Comparison of ENCODE assay signal across 8 cellular contexts in genomic region chr17:7560172-7561027, GRCh38. TPM values are rescaled to one million over a fixed set of nuclear protein-coding genes. Genes with fewer than 3 reads are reported as not detected.
DNase-seq lines count a peak whose midpoint lies in the region; TF ChIP-seq lines count a peak whose summit lies in the region.

No MANE protein-coding gene starts in this region.

- no peaks in the 10 kb centered on the region for H3K27me3 ChIP-seq in CD4-positive, alpha-beta memory T cell (ENCODE audit: insufficient read depth, low read length)
- no peaks in the 10 kb centered on the region for H3K27me3 ChIP-seq in WERI-Rb-1 (ENCODE audit: insufficient read depth, low read depth, severe bottlenecking)
- H3K27me3 ChIP-seq in mesenchymal stem cell (ENCODE audit: control insufficient read depth in 1 of 2, insufficient read depth in 1 of 2, low read length in 2 of 2): no peaks in the 10 kb centered on the region
- no peaks in the 10 kb centered on the region for H3K27me3 ChIP-seq in subcutaneous abdominal adipose tissue (ENCODE audit: control insufficient read depth in 5 of 5, insufficient read depth in 4 of 5, low read length in 5 of 5)

- intact Hi-C loops in CD4-positive, alpha-beta memory T cell (cut with micrococcal nuclease): loop anchor here (1.0 kb wide), 11 partner anchors 12 to 280 kb away; partner anchors contain the start of genes MPDU1 and WRAP53

- DNase-seq in CD4-positive, alpha-beta memory T cell: peak in 2 of 5 donors; percentile 36 to 75
- peak; percentile 66 for DNase-seq in Jurkat, Clone E6-1 (ENCODE audit: low read depth, low spot score)
- peak; percentile 82 for DNase-seq in WERI-Rb-1
- peak; percentile 35 for DNase-seq in effector CD4-positive, alpha-beta T cell
- DNase-seq in mesenchymal stem cell: peak; percentile 72
- no peak for DNase-seq in cortex of kidney (lab: John Stamatoyannopoulos, UW)
- no peak for DNase-seq in occipital lobe (lab: John Stamatoyannopoulos, UW)

- H2BK5ac ChIP-seq in mesenchymal stem cell (ENCODE audit: low read depth, low read length, poor library complexity, severe bottlenecking): no peak overlapping the region

- peak overlapping the region; percentile 96 for H3K27ac ChIP-seq in CD4-positive, alpha-beta memory T cell (ENCODE audit: low read depth, low read length)
- H3K27ac ChIP-seq in WERI-Rb-1 (peak overlapping the region; percentile 48), mesenchymal stem cell (ENCODE audit: low read length, poor library complexity, severe bottlenecking) (peak overlapping the region; percentile 30), subcutaneous abdominal adipose tissue (ENCODE audit: low read depth, low read length) (peak overlapping the region; percentile 97)

- H3K18ac ChIP-seq in mesenchymal stem cell (ENCODE audit: low read depth in 1 of 2, low read length in 2 of 2): peak overlapping the region in 1 of 2 experiments; percentile 54

- CTCF ChIA-PET in CD4-positive, alpha-beta memory T cell (lab: Charles Lee; ENCODE audit: partially characterized antibody): interaction anchor here (0.7 to 4.9 kb wide), 54 partner anchors 8 to 514 kb away, joined by 3 to 173 read pairs (median 5); partner anchors contain the start of genes ACAP1, CD68, PLSCR3 and SLC2A4

- peak overlapping the region; percentile 82 for H3K4me2 ChIP-seq in mesenchymal stem cell (ENCODE audit: low read length, poor library complexity, severe bottlenecking)

- peaks cover 38% of the 10 kb centered on the region for H3K4me1 ChIP-seq in CD4-positive, alpha-beta memory T cell (ENCODE audit: insufficient read depth, low read length)
- H3K4me1 ChIP-seq in mesenchymal stem cell (ENCODE audit: control insufficient read depth, insufficient read depth, low read depth, low read length): peaks cover 26% of the 10 kb centered on the region
- peaks cover 11 to 77% (median 68%) of the 10 kb centered on the region in 5 donors for H3K4me1 ChIP-seq in subcutaneous abdominal adipose tissue (ENCODE audit: control insufficient read depth in 5 of 5, insufficient read depth in 5 of 5, low read length in 5 of 5)

- H3K9me3 Mint-ChIP-seq in CD4-positive, alpha-beta memory T cell: no peaks in the 10 kb centered on the region

- H3K4me3 Mint-ChIP-seq in CD4-positive, alpha-beta memory T cell: peak overlapping the region; percentile 89 to 98 (median 94)

- 18% methylated on average over 17 of the region's 22 CpGs for WGBS in mesenchymal stem cell

- H3K4ac ChIP-seq in mesenchymal stem cell (ENCODE audit: low read depth in 1 of 2, low read length in 2 of 2): peak overlapping the region in 1 of 2 experiments; percentile 30

- H2AFZ ChIP-seq in mesenchymal stem cell (ENCODE audit: low read depth, low read length): no peak overlapping the region

- H3K9ac ChIP-seq in mesenchymal stem cell (ENCODE audit: low read length) (peak overlapping the region; percentile 85), subcutaneous abdominal adipose tissue (ENCODE audit: low read length in 5 of 5) (peak overlapping the region in 4 of 5 donors; percentile 17 to 96 (median 76))

- H3K4me1 Mint-ChIP-seq in CD4-positive, alpha-beta memory T cell: peaks cover 28 to 41% (median 34%) of the 10 kb centered on the region in 4 donors

- POLR2A ChIA-PET in CD4-positive, alpha-beta memory T cell (lab: Charles Lee; ENCODE audit: partially characterized antibody): interaction anchor here (0.6 to 7.8 kb wide), 25 partner anchors 8 to 355 kb away, joined by 3 to 72 read pairs (median 9); partner anchors contain the start of genes ACAP1, DVL2, MPDU1 and POLR2A

- peak overlapping the region; percentile 95 to 99 (median 97) for H3K27ac Mint-ChIP-seq in CD4-positive, alpha-beta memory T cell

- H3K9me3 ChIP-seq in CD4-positive, alpha-beta memory T cell (ENCODE audit: control insufficient read depth in 1 of 2, low read length in 2 of 2): no peaks in the 10 kb centered on the region
- no peaks in the 10 kb centered on the region for H3K9me3 ChIP-seq in WERI-Rb-1 (ENCODE audit: severe bottlenecking)
- no peaks in the 10 kb centered on the region for H3K9me3 ChIP-seq in mesenchymal stem cell (ENCODE audit: control insufficient read depth, low read length)
- no peaks in the 10 kb centered on the region for H3K9me3 ChIP-seq in subcutaneous abdominal adipose tissue (ENCODE audit: control insufficient read depth in 5 of 5, low read length in 5 of 5)

- H3K36me3 Mint-ChIP-seq in CD4-positive, alpha-beta memory T cell: peaks cover 17 to 33% of the 10 kb centered on the region in 2 donors

- no peaks in the 10 kb centered on the region for H3K27me3 Mint-ChIP-seq in CD4-positive, alpha-beta memory T cell

- H4K91ac ChIP-seq in mesenchymal stem cell (ENCODE audit: low read length): no peak overlapping the region

- no peak overlapping the region for H3K4me3 ChIP-seq in CD4-positive, alpha-beta memory T cell (ENCODE audit: low read length in 2 of 2)
- H3K4me3 ChIP-seq in Jurkat, Clone E6-1 (ENCODE audit: low read length): peak overlapping the region; percentile 70
- H3K4me3 ChIP-seq in WERI-Rb-1 (ENCODE audit: low read depth, low read length): peak overlapping the region; percentile 65
- peak overlapping the region in 1 of 2 experiments; percentile 96 for H3K4me3 ChIP-seq in mesenchymal stem cell (ENCODE audit: insufficient read depth in 1 of 2, low read depth in 1 of 2, low read length in 2 of 2)
- H3K4me3 ChIP-seq in subcutaneous abdominal adipose tissue (ENCODE audit: low read depth in 1 of 5, low read length in 5 of 5): peak overlapping the region; percentile 61 to 79 (median 75)

- H3K14ac ChIP-seq in mesenchymal stem cell (ENCODE audit: low read length in 2 of 2): no peak overlapping the region

- H4K8ac ChIP-seq in mesenchymal stem cell (ENCODE audit: low read length): peak overlapping the region; percentile 56

- H3K36me3 ChIP-seq in CD4-positive, alpha-beta memory T cell (ENCODE audit: insufficient read depth, low read length): peaks cover 23% of the 10 kb centered on the region
- H3K36me3 ChIP-seq in WERI-Rb-1 (peaks cover 31% of the 10 kb centered on the region), mesenchymal stem cell (ENCODE audit: control insufficient read depth in 1 of 2, insufficient read depth in 2 of 2, low read depth in 1 of 2, low read length in 2 of 2) (peaks cover 17 to 22% of the 10 kb centered on the region in 2 experiments), subcutaneous abdominal adipose tissue (ENCODE audit: control insufficient read depth in 5 of 5, insufficient read depth in 5 of 5, low read length in 5 of 5) (peaks cover 0 to 27% (median 14%) of the 10 kb centered on the region in 5 donors)

- no peak overlapping the region for H3K23ac ChIP-seq in mesenchymal stem cell (ENCODE audit: low read length in 2 of 2)

- H3K79me1 ChIP-seq in mesenchymal stem cell (replicated peaks; ENCODE audit: low read length, poor library complexity, severe bottlenecking): peaks cover 13% of the 10 kb centered on the region

- H2AK5ac ChIP-seq in mesenchymal stem cell (ENCODE audit: low read length, severe bottlenecking): no peak overlapping the region

- H2BK12ac ChIP-seq in mesenchymal stem cell (ENCODE audit: low read length in 2 of 2): no peak overlapping the region

- no peak overlapping the region for H2BK15ac ChIP-seq in mesenchymal stem cell (ENCODE audit: low read depth, poor library complexity, severe bottlenecking)

- peak; percentile 76 for TF ChIP-seq CTCF in WERI-Rb-1 (IDR thresholded peaks at IDR 0.05; ENCODE audit: low read depth, low read length)

- H2BK120ac ChIP-seq in mesenchymal stem cell (ENCODE audit: low read depth, low read length): no peak overlapping the region

RNA-seq across cellular contexts. Expression of gene SENP3, which starts 1.3 kb away (rescaled TPM):
- total RNA-seq in CD4-positive, alpha-beta memory T cell: 10 to 100 TPM; 37.7 to 40.1 TPM
- 10 to 100 TPM; 13.1 to 15.5 TPM for polyA plus RNA-seq in CD4-positive, alpha-beta memory T cell
- polyA plus RNA-seq in Jurkat, Clone E6-1 (2012; ENCODE audit: insufficient read depth, insufficient read length): 127 TPM
- 27.5 TPM for polyA plus RNA-seq in mesenchymal stem cell (2013, experiment 1 of 2)
- 27.0 TPM for polyA plus RNA-seq in mesenchymal stem cell (2013, experiment 2 of 2)
- 84.8 TPM for total RNA-seq in occipital lobe

RNA-seq across cellular contexts. Expression of gene TNFSF13, which starts 1.9 kb away (rescaled TPM):
- 1 to 10 TPM; 2.9 to 3.8 TPM for total RNA-seq in CD4-positive, alpha-beta memory T cell
- polyA plus RNA-seq in CD4-positive, alpha-beta memory T cell: under 1 TPM in 1 of 2 donors, not detected in 1; 0.68 TPM
- 2.0 TPM for polyA plus RNA-seq in Jurkat, Clone E6-1 (2012; ENCODE audit: insufficient read depth, insufficient read length)
- 0.61 TPM for polyA plus RNA-seq in mesenchymal stem cell (2013, experiment 1 of 2)
- polyA plus RNA-seq in mesenchymal stem cell (2013, experiment 2 of 2): 0.23 TPM
- 0.31 TPM for total RNA-seq in occipital lobe

RNA-seq across cellular contexts. Expression of gene TNFSF12, which starts 11.5 kb away (rescaled TPM):
- total RNA-seq in CD4-positive, alpha-beta memory T cell: 10 to 100 TPM; 45.1 to 52.2 TPM
- polyA plus RNA-seq in CD4-positive, alpha-beta memory T cell: 10 to 100 TPM; 45.8 to 72.8 TPM
- polyA plus RNA-seq in Jurkat, Clone E6-1 (2012; ENCODE audit: insufficient read depth, insufficient read length): 3.2 TPM
- polyA plus RNA-seq in mesenchymal stem cell (2013, experiment 1 of 2): 24.0 TPM
- polyA plus RNA-seq in mesenchymal stem cell (2013, experiment 2 of 2): 23.6 TPM
- total RNA-seq in occipital lobe: 3.3 TPM

RNA-seq across cellular contexts. Expression of gene CD68, which starts 19.0 kb away (rescaled TPM):
- total RNA-seq in CD4-positive, alpha-beta memory T cell: 10 to 100 TPM; 19.8 to 20.9 TPM
- under 1 TPM in 1 of 2 donors, not detected in 1; 0.59 TPM for polyA plus RNA-seq in CD4-positive, alpha-beta memory T cell
- 1.5 TPM for polyA plus RNA-seq in Jurkat, Clone E6-1 (2012; ENCODE audit: insufficient read depth, insufficient read length)
- 30.9 TPM for polyA plus RNA-seq in mesenchymal stem cell (2013, experiment 1 of 2)
- polyA plus RNA-seq in mesenchymal stem cell (2013, experiment 2 of 2): 30.8 TPM
- total RNA-seq in occipital lobe: 0.62 TPM

RNA-seq across cellular contexts. Expression of gene MPDU1, which starts 23.3 kb away (rescaled TPM):
- 10 to 100 TPM; 23.8 to 25.0 TPM for total RNA-seq in CD4-positive, alpha-beta memory T cell
- polyA plus RNA-seq in CD4-positive, alpha-beta memory T cell: 10 to 100 TPM; 41.7 to 50.1 TPM
- 157 TPM for polyA plus RNA-seq in Jurkat, Clone E6-1 (2012; ENCODE audit: insufficient read depth, insufficient read length)
- 81.6 TPM for polyA plus RNA-seq in mesenchymal stem cell (2013, experiment 1 of 2)
- polyA plus RNA-seq in mesenchymal stem cell (2013, experiment 2 of 2): 78.5 TPM
- total RNA-seq in occipital lobe: 34.8 TPM

Comparison
In these comparisons a context has a peak if more than half of its experiments do, and no peak if none do; other contexts are left out.
1. DNase-seq: peak in Jurkat, Clone E6-1 (single experiment), WERI-Rb-1 (single experiment), effector CD4-positive, alpha-beta T cell (single experiment) and mesenchymal stem cell (single experiment); none in cortex of kidney (single experiment) and occipital lobe (single experiment).
2. H3K27ac ChIP-seq: peak in every context shown above with its lines; median percentile 97 in subcutaneous abdominal adipose tissue; 96 in CD4-positive, alpha-beta memory T cell; 48 in WERI-Rb-1; 30 in mesenchymal stem cell.
3. H3K4me3 ChIP-seq: peak in Jurkat, Clone E6-1 (single experiment), WERI-Rb-1 (single experiment) and subcutaneous abdominal adipose tissue (5 of 5); none in CD4-positive, alpha-beta memory T cell (0 of 2).
4. RNA of gene TNFSF12, which starts 11.5 kb away (total RNA-seq): 45.1 to 52.2 TPM in CD4-positive, alpha-beta memory T cell; 3.3 TPM in occipital lobe (single experiment); every median in the first group is over 10 times any median in the second.